1 cellular context compared by ENCODE assay signal in genomic region chr10:63069318-63069717, GRCh38.
TF ChIP-seq lines count a peak whose summit lies in the region.

No MANE protein-coding gene starts in this region.

TF ChIP-seq in SK-N-SH, 30 proteins besides CTCF, POLR2A, EP300 and RAD21 (continued from another document):
- TF ChIP-seq PBX3 (IDR thresholded peaks at IDR 0.05) (no peak), NRF1 (IDR thresholded peaks at IDR 0.05; ENCODE audit: low read depth, low read length) (no peak), MEF2A (IDR thresholded peaks at IDR 0.05; ENCODE audit: borderline replicate concordance, low read depth) (no peak), MAX (IDR thresholded peaks at IDR 0.05; ENCODE audit: low read depth) (no peak), FOSL2 (IDR thresholded peaks at IDR 0.05; ENCODE audit: borderline replicate concordance, low read depth) (no peak), USF2 (IDR thresholded peaks at IDR 0.05; ENCODE audit: borderline replicate concordance, low read depth, low read length) (no peak)
